In genomic region chr16:68229431-68230175, GRCh38 we compare ENCODE assay signal across 9 cellular contexts. TPM values are rescaled to one million over a fixed set of nuclear protein-coding genes. Genes with fewer than 3 reads are reported as not detected.
DNase-seq lines count a peak whose midpoint lies in the region; ATAC-seq and TF ChIP-seq lines count a peak whose summit lies in the region.
"Had no signal": no experiment of that assay in that cellular context is flagged by ENCODE, and none has a peak within 500 bp of the region (broad histone marks: within the 10 kb centered on the region; RNA-seq: fewer than 3 reads in every experiment).

No MANE protein-coding gene starts in this region.

- H3K27ac Mint-ChIP-seq in Calu3 (ENCODE audit: unreplicated experiment) (no peak overlapping the region), HFFc6 (peak overlapping the region; percentile 27; the same call in 1 of the 2 replicates)

- BruUV-seq in Calu3 (replicated peaks; lab: Mats Ljungman, UMichigan), result no TSS peak

- H3K9me3 Mint-ChIP-seq in Calu3 (ENCODE audit: low read depth, unreplicated experiment), result no peaks in the 10 kb centered on the region
- no peaks in the 10 kb centered on the region; the same call in 1 of the 2 replicates for H3K9me3 Mint-ChIP-seq in HFFc6

- peak; percentile 63 to 73 for ATAC-seq in gastrocnemius medialis

- H3K4me3 Mint-ChIP-seq in Calu3 (ENCODE audit: low read depth, unreplicated experiment) (no peak overlapping the region), HFFc6 (no peak overlapping the region)

- peaks cover 22% of the 10 kb centered on the region for H3K4me1 Mint-ChIP-seq in Calu3 (ENCODE audit: low read depth, unreplicated experiment)
- peaks cover 22% of the 10 kb centered on the region for H3K4me1 Mint-ChIP-seq in HFFc6 (ENCODE audit: low read depth)

- H3K27ac ChIP-seq in adrenal gland (no peak overlapping the region), right atrium auricular region (no peak overlapping the region), gastrocnemius medialis (peak overlapping the region; percentile 68 to 85 (median 75))
- H3K27ac ChIP-seq: SK-N-MC had no signal

- H3K36me3 Mint-ChIP-seq in Calu3 (ENCODE audit: insufficient read depth, unreplicated experiment), result peaks cover 72% of the 10 kb centered on the region
- H3K36me3 Mint-ChIP-seq in HFFc6 (ENCODE audit: low read depth), result no peaks in the 10 kb centered on the region

- H3K27me3 Mint-ChIP-seq in Calu3 (ENCODE audit: unreplicated experiment) (no peaks in the 10 kb centered on the region), HFFc6 (ENCODE audit: insufficient read depth) (peaks cover 1% of the 10 kb centered on the region)

- in situ Hi-C loops in gastrocnemius medialis (cut with MboI; ENCODE audit: low sequenced_read_pairs in 4 of 4), result loop anchor here in 2 of 4 donors (5.0 to 25.0 kb wide), 2 partner anchors 137 to 417 kb away; partner anchors contain the start of genes RANBP10 (in 1 of the 2) and TSNAXIP1 (in 1 of the 2)

- H3K36me3 ChIP-seq in adrenal gland (replicated peaks in 1 of 2), result peaks cover 0 to 7% of the 10 kb centered on the region in 2 donors
- H3K36me3 ChIP-seq in right atrium auricular region, result no peaks in the 10 kb centered on the region
- H3K36me3 ChIP-seq in gastrocnemius medialis, result no peaks in the 10 kb centered on the region
- no peaks in the 10 kb centered on the region for H3K36me3 ChIP-seq in MG63

- TF ChIP-seq CTCF in Calu3 (IDR thresholded peaks at IDR 0.05; ENCODE audit: unreplicated experiment) (peak; percentile 90), HFFc6 (IDR thresholded peaks at IDR 0.05) (peak; percentile 95), adrenal gland (IDR thresholded peaks at IDR 0.05) (peak; percentile 81 to 89 (median 84)), right atrium auricular region (IDR thresholded peaks at IDR 0.05) (peak; percentile 79 to 94), gastrocnemius medialis (IDR thresholded peaks at IDR 0.05 in 4 of 5, conservative IDR thresholded peaks at IDR 0.05 in 1 of 5) (peak; percentile 85 to 94 (median 93))

- intact Hi-C loops in Calu3 (cut with micrococcal nuclease; ENCODE audit: unreplicated experiment) (loop anchor here (1.0 to 10.0 kb wide), 3 partner anchors 143 to 235 kb away; partner anchors contain the start of gene DPEP2), adrenal gland (cut with DNase I) (loop anchor here (5.0 to 10.0 kb wide), 3 partner anchors 135 to 245 kb away; partner anchors contain the start of gene DPEP3 (in 1 of the 2)), gastrocnemius medialis (cut with DNase I; ENCODE audit: low total_unique reads) (loop anchor here (1.0 to 2.0 kb wide), 2 partner anchors 160 to 237 kb away; no protein-coding TSS in a partner anchor)

- H3K4me3 ChIP-seq in adrenal gland, result no peak overlapping the region
- H3K4me3 ChIP-seq in right atrium auricular region, result no peak overlapping the region
- H3K4me3 ChIP-seq in gastrocnemius medialis, result no peak overlapping the region
- H3K4me3 ChIP-seq in MG63, result no peak overlapping the region
- H3K4me3 ChIP-seq: SK-N-MC had no signal

- DNase-seq in Calu3, result peak; percentile 63
- peak; percentile 72 for DNase-seq in HFFc6
- peak; percentile 72 for DNase-seq in RKO (ENCODE audit: low spot score)
- peak in 4 of 7 donors; percentile 36 to 75 (median 65) for DNase-seq in adrenal gland
- no peak for DNase-seq in right atrium auricular region (ENCODE audit: low spot score)
- peak in 1 of 2 donors; percentile 63 for DNase-seq in gastrocnemius medialis
- no peak for DNase-seq in NCI-H2029 (lab: John Stamatoyannopoulos, UW)
- DNase-seq in MG63, result no peak

- TF ChIP-seq POLR2A in adrenal gland (IDR thresholded peaks at IDR 0.05), result no peak
- no peak for TF ChIP-seq POLR2A in gastrocnemius medialis (IDR thresholded peaks at IDR 0.05)

- H3K9me3 ChIP-seq in adrenal gland (replicated peaks in 1 of 3), result no peaks in the 10 kb centered on the region
- no peaks in the 10 kb centered on the region for H3K9me3 ChIP-seq in right atrium auricular region
- H3K9me3 ChIP-seq in gastrocnemius medialis, result no peaks in the 10 kb centered on the region
- no peaks in the 10 kb centered on the region for H3K9me3 ChIP-seq in MG63

- CTCF ChIA-PET in Calu3 (lab: Charles Lee), result interaction anchor here (1.2 kb wide), 1 partner anchor 30 kb away, joined by 4 read pairs; no protein-coding TSS in a partner anchor

- 64 to 78% (median 73%) methylated on average over 4 of the region's 4 CpGs for WGBS in adrenal gland, 4 donors

- no peaks in the 10 kb centered on the region for H3K27me3 ChIP-seq in adrenal gland
- H3K27me3 ChIP-seq in right atrium auricular region, result no peaks in the 10 kb centered on the region
- H3K27me3 ChIP-seq in gastrocnemius medialis, result no peaks in the 10 kb centered on the region
- no peaks in the 10 kb centered on the region for H3K27me3 ChIP-seq in MG63

- peaks cover 7 to 9% of the 10 kb centered on the region in 2 donors for H3K4me1 ChIP-seq in adrenal gland (replicated peaks in 1 of 2)
- H3K4me1 ChIP-seq in right atrium auricular region, result peaks cover 0 to 30% of the 10 kb centered on the region in 2 donors
- H3K4me1 ChIP-seq in gastrocnemius medialis, result peaks cover 32 to 34% of the 10 kb centered on the region in 2 donors

RNA-seq across cellular contexts. Expression of gene ESRP2, which starts 6.3 kb away (rescaled TPM):
- total RNA-seq in Calu3 (2022) (100 and 103 TPM in 2 replicates), adrenal gland (1 to 10 TPM in 3 of 8 donors, under 1 TPM in 5; 0.13 to 2.2 (median 0.72) TPM), right atrium auricular region (1 to 10 TPM in 1 of 2 donors, under 1 TPM in 1; 0.59 to 1.2 TPM), gastrocnemius medialis (under 1 TPM in 3 of 4 donors, not detected in 1; 0.11 to 0.51 (median 0.13) TPM)
- under 1 TPM in 4 of 6 experiments, not detected in 2; 0.05 to 0.14 (median 0.10) TPM for total RNA-seq in HFFc6 (2021; fragmentation: NEBNext Ultra II Directional; extraction: Animal tissue kit (Norgen Biotek cat#: 25700))
- polyA plus RNA-seq in adrenal gland, result under 1 TPM; 0.31 to 0.97 (median 0.37) TPM
- 0.36 TPM in 1 of 2 replicates, not detected in the other for total RNA-seq in MG63 (2014; rRNA removed; shearing (Covaris generic); ENCODE audit: low replicate concordance)

RNA-seq across cellular contexts. Expression of gene PLA2G15, which starts 15.6 kb away (rescaled TPM):
- total RNA-seq in Calu3 (2022) (16.9 and 22.5 TPM in 2 replicates), adrenal gland (10 to 100 TPM; 13.4 to 37.1 (median 28.8) TPM), right atrium auricular region (10 to 100 TPM; 28.3 to 29.1 TPM), gastrocnemius medialis (10 to 100 TPM; 67.8 to 91.3 (median 84.8) TPM)
- total RNA-seq in HFFc6 (2021; fragmentation: NEBNext Ultra II Directional; extraction: Animal tissue kit (Norgen Biotek cat#: 25700)), result 10 to 100 TPM; 40.1 to 47.4 (median 44.4) TPM
- polyA plus RNA-seq in adrenal gland, result 10 to 100 TPM in 2 of 3 donors, 1 to 10 TPM in 1; 6.0 to 18.2 (median 13.6) TPM
- total RNA-seq in MG63 (2014; rRNA removed; shearing (Covaris generic); ENCODE audit: low replicate concordance), result 10.4 and 13.7 TPM in 2 replicates

RNA-seq across cellular contexts. Expression of gene SLC7A6, which starts 34.7 kb away (rescaled TPM):
- total RNA-seq in Calu3 (2022) (38.3 and 45.4 TPM in 2 replicates), adrenal gland (10 to 100 TPM; 17.0 to 54.7 (median 25.0) TPM), right atrium auricular region (10 to 100 TPM; 28.9 to 51.0 TPM), gastrocnemius medialis (100 to 1,000 TPM in 3 of 4 donors, 10 to 100 TPM in 1; 97.3 to 205 (median 117) TPM)
- 10 to 100 TPM; 46.1 to 56.6 (median 50.8) TPM for total RNA-seq in HFFc6 (2021; fragmentation: NEBNext Ultra II Directional; extraction: Animal tissue kit (Norgen Biotek cat#: 25700))
- 10 to 100 TPM; 14.8 to 22.2 (median 19.6) TPM for polyA plus RNA-seq in adrenal gland
- 3.9 and 6.5 TPM in 2 replicates for total RNA-seq in MG63 (2014; rRNA removed; shearing (Covaris generic); ENCODE audit: low replicate concordance)

Comparison
In these comparisons a context has a peak if more than half of its experiments do, and no peak if none do; other contexts are left out.
1. DNase-seq: peak in Calu3 (single experiment), HFFc6 (single experiment), RKO (single experiment) and adrenal gland (4 of 7); none in right atrium auricular region (single experiment), NCI-H2029 (single experiment) and MG63 (single experiment).
2. H3K27ac ChIP-seq: peak in gastrocnemius medialis (4 of 4); none in adrenal gland (0 of 5) and right atrium auricular region (0 of 2).
3. RNA of gene ESRP2, which starts 6.3 kb away (total RNA-seq): 100 to 103 TPM in Calu3; 0.59 to 1.2 TPM in right atrium auricular region, 0.13 to 2.2 TPM in adrenal gland, 0.36 TPM in MG63, 0.11 to 0.51 TPM in gastrocnemius medialis and 0.05 to 0.14 TPM in HFFc6; every median in the first group is over 10 times any median in the second.
4. Peak in every context shown above with its lines, with median percentiles within 50 percentile points of each other: CTCF ChIP-seq.